1 cellular context compared by ENCODE assay signal in genomic region chr5:149412783-149413476, GRCh38.
TF ChIP-seq lines count a peak whose summit lies in the region.

No MANE protein-coding gene starts in this region.

TF ChIP-seq in IMR-90, 13 proteins besides CTCF, POLR2A, EP300 and RAD21 (continued from another document):
- peak; percentile 44; the same call in 1 of the 2 replicates for TF ChIP-seq USF2 (IDR thresholded peaks at IDR 0.05; ENCODE audit: low read depth, low read length)
TF ChIP-seq in IMR-90: peak in this region for 1.
